In the genomic region with DNA sequence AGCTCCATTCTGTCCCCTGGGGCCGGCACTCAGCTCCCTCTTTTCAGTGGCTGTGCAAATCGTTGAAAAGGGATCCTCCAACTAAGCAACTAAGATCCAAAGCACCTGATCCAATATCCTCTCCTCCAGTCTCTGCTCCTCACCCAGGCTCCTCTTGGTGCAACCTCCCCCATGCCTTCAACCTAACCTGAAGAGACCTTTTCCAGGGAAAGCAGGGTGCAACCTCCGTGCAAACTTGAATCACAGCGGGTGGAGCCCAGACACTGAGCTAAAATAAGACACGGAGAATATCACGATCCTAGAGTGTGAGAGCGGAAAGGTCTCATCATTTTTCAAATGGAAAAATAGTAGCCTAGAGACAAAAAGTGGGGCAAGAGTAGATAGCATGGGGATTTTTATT, we compare ENCODE assay signal across 33 cellular contexts.
"Had no signal": no experiment of that assay in that cellular context is flagged by ENCODE, and none has a peak within 500 bp of the region (broad histone marks: within the 10 kb centered on the region; RNA-seq: fewer than 3 reads in every experiment).

No MANE protein-coding gene starts in this region.

- H3K4me1 Mint-ChIP-seq: activated B cell treated with CpG ODN at 0.5 μM for 24 hours; activated CD4-positive, alpha-beta T cell treated with anti-CD3 and anti-CD28 coated beads, Interleukin-2, amount 10 ng/mL, durations not matched to agents 24 days and 14 days; activated naive CD8-positive, alpha-beta T cell treated with anti-CD3 and anti-CD28 coated beads for 36 hours; central memory CD8-positive, alpha-beta T cell had no signal

- H3K27ac ChIP-seq: adrenal gland, body of pancreas, brain microvascular endothelial cell, breast epithelium, VCaP had no signal

- H3K4me3 Mint-ChIP-seq: activated B cell treated with CpG ODN at 0.5 μM for 24 hours; activated CD4-positive, alpha-beta memory T cell treated with anti-CD3 and anti-CD28 coated beads for 36 hours; activated CD4-positive, alpha-beta T cell treated with anti-CD3 and anti-CD28 coated beads, Interleukin-2, amount 10 ng/mL, durations not matched to agents 24 days and 14 days; activated CD8-positive, alpha-beta T cell treated with anti-CD3 and anti-CD28 coated beads for 36 hours; activated naive CD8-positive, alpha-beta T cell treated with anti-CD3 and anti-CD28 coated beads for 36 hours; activated T-cell treated with anti-CD3 and anti-CD28 coated beads, Interleukin-2, amount 50 U/mL, for 24 hours; central memory CD8-positive, alpha-beta T cell; T-helper 1 cell treated with Interleukin-12 subunit alpha and Interleukin-12 subunit beta and Interleukin-4 antibody, amounts not matched to agents 30 μg/mL and 1 μg/mL, for 36 hours; T-helper 2 cell treated with Interferon-gamma antibody and Interleukin-4, amounts not matched to agents 5 μg/mL and 100 μg/mL, for 36 hours had no signal

- DNase-seq: activated B cell treated with CpG ODN at 0.5 μM for 24 hours; activated CD4-positive, alpha-beta memory T cell treated with anti-CD3 and anti-CD28 coated beads for 36 hours; activated CD4-positive, alpha-beta T cell treated with anti-CD3 and anti-CD28 coated beads for 4 hours; activated CD4-positive, alpha-beta T cell treated with anti-CD3 and anti-CD28 coated beads, Interleukin-2, amount 10 ng/mL, durations not matched to agents 24 days and 14 days; activated CD4-positive, alpha-beta T cell treated with anti-CD3 and anti-CD28 coated beads, Interleukin-2, amount 50 U/mL, for 1 hour; activated CD4-positive, alpha-beta T cell treated with anti-CD3 and anti-CD28 coated beads, Interleukin-2, amount 50 U/mL, for 4 hours; activated CD4-positive, CD25-positive, alpha-beta regulatory T cell treated with anti-CD3 and anti-CD28 coated beads, Interleukin-2, amount 50 U/mL, for 72 hours; activated CD8-positive, alpha-beta memory T cell treated with anti-CD3 and anti-CD28 coated beads, Interleukin-2, amount 50 U/mL, for 4 hours; activated CD8-positive, alpha-beta T cell treated with anti-CD3 and anti-CD28 coated beads for 36 hours; activated effector memory CD4-positive, alpha-beta T cell treated with Interleukin-2 at 50 U/mL for 16 hours; activated gamma-delta T cell; activated naive CD4-positive, alpha-beta T cell treated with anti-CD3 and anti-CD28 coated beads, Interleukin-2, amount 50 U/mL, for 16 hours; activated naive CD4-positive, alpha-beta T cell treated with Interleukin-2 at 50 U/mL for 16 hours; activated naive CD8-positive, alpha-beta T cell treated with anti-CD3 and anti-CD28 coated beads for 36 hours; activated T-cell treated with anti-CD3 and anti-CD28 coated beads for 4 hours; activated T-cell treated with anti-CD3 and anti-CD28 coated beads, Interleukin-2, amount 50 U/mL, for 24 hours; activated T-cell treated with anti-CD3 and anti-CD28 coated beads, Interleukin-2, amount 50 U/mL, for 48 hours; adrenal gland; amniotic stem cell; aorta; body of pancreas; brain microvascular endothelial cell; cerebellar nuclear complex; T-helper 1 cell; T-helper 2 cell; T-helper 9 cell had no signal

- H3K36me3 Mint-ChIP-seq: activated CD4-positive, alpha-beta memory T cell treated with anti-CD3 and anti-CD28 coated beads for 36 hours; activated naive CD4-positive, alpha-beta T cell treated with anti-CD3 and anti-CD28 coated beads, Interleukin-2, amount 50 U/mL, for 72 hours; activated naive CD8-positive, alpha-beta T cell treated with anti-CD3 and anti-CD28 coated beads for 36 hours had no signal

- H3K27me3 Mint-ChIP-seq: activated CD4-positive, alpha-beta T cell treated with anti-CD3 and anti-CD28 coated beads, Interleukin-2, amount 10 ng/mL, durations not matched to agents 24 days and 14 days had no signal

- H3K9me3 Mint-ChIP-seq: activated CD4-positive, alpha-beta memory T cell treated with anti-CD3 and anti-CD28 coated beads for 36 hours; activated CD4-positive, alpha-beta T cell treated with anti-CD3 and anti-CD28 coated beads, Interleukin-2, amount 10 ng/mL, durations not matched to agents 24 days and 14 days; activated CD8-positive, alpha-beta T cell treated with anti-CD3 and anti-CD28 coated beads for 36 hours; activated naive CD4-positive, alpha-beta T cell treated with anti-CD3 and anti-CD28 coated beads, Interleukin-2, amount 50 U/mL, for 72 hours; activated naive CD8-positive, alpha-beta T cell treated with anti-CD3 and anti-CD28 coated beads for 36 hours; activated T-helper 2 cell treated with anti-CD3 and anti-CD28 coated beads, Interferon-gamma antibody, Interleukin-2, Interleukin-4, amounts not matched to agents 10 μg/mL and 5 μg/mL and 100 μg/mL, durations not matched to agents 14 hours and 24 hours and 36 hours; T-helper 1 cell treated with Interleukin-12 subunit alpha and Interleukin-12 subunit beta and Interleukin-4 antibody, amounts not matched to agents 30 μg/mL and 1 μg/mL, for 36 hours; T-helper 2 cell treated with Interferon-gamma antibody and Interleukin-4, amounts not matched to agents 5 μg/mL and 100 μg/mL, for 36 hours had no signal

- ATAC-seq: activated CD8-positive, alpha-beta T cell treated with anti-CD3 and anti-CD28 coated beads for 36 hours; activated naive CD4-positive, alpha-beta T cell treated with anti-CD3 and anti-CD28 coated beads, Interleukin-2, amount 50 U/mL, for 72 hours; body of pancreas had no signal

- H3K27ac Mint-ChIP-seq: activated B cell treated with CpG ODN at 0.5 μM for 24 hours; activated CD4-positive, alpha-beta memory T cell treated with anti-CD3 and anti-CD28 coated beads for 36 hours; activated CD4-positive, alpha-beta T cell treated with anti-CD3 and anti-CD28 coated beads, Interleukin-2, amount 10 ng/mL, durations not matched to agents 24 days and 14 days; activated CD8-positive, alpha-beta T cell treated with anti-CD3 and anti-CD28 coated beads for 36 hours; activated naive CD4-positive, alpha-beta T cell treated with anti-CD3 and anti-CD28 coated beads, Interleukin-2, amount 50 U/mL, for 72 hours; activated naive CD8-positive, alpha-beta T cell treated with anti-CD3 and anti-CD28 coated beads for 36 hours; activated T-cell treated with anti-CD3 and anti-CD28 coated beads, Interleukin-2, amount 50 U/mL, for 24 hours; activated T-helper 2 cell treated with anti-CD3 and anti-CD28 coated beads, Interferon-gamma antibody, Interleukin-2, Interleukin-4, amounts not matched to agents 10 μg/mL and 5 μg/mL and 100 μg/mL, durations not matched to agents 14 hours and 24 hours and 36 hours; T-helper 1 cell treated with Interleukin-12 subunit alpha and Interleukin-12 subunit beta and Interleukin-4 antibody, amounts not matched to agents 30 μg/mL and 1 μg/mL, for 36 hours; T-helper 2 cell treated with Interferon-gamma antibody and Interleukin-4, amounts not matched to agents 5 μg/mL and 100 μg/mL, for 36 hours had no signal
